ENCODE assay signal across 9 cellular contexts in genomic region chr16:27236635-27237228, GRCh38. TPM values are rescaled to one million over a fixed set of nuclear protein-coding genes. Genes with fewer than 3 reads are reported as not detected.
A peak's percentile ranks its signal among the peaks of the same experiment; 100 is the strongest.
DNase-seq lines count a peak whose midpoint lies in the region; ATAC-seq, FAIRE-seq and TF ChIP-seq lines count a peak whose summit lies in the region.
"Had no signal": no experiment of that assay in that cellular context is flagged by ENCODE, and none has a peak within 500 bp of the region (broad histone marks: within the 10 kb centered on the region; RNA-seq: fewer than 3 reads in every experiment).

No MANE protein-coding gene starts in this region.

- 60% methylated on average over 8 of the region's 8 CpGs for WGBS in GM12878 (ENCODE audit: insufficient coverage, insufficient replicate concordance, low lambda C conversion rate, missing lambda C conversion rate)

- no peaks in the 10 kb centered on the region for H3K9me3 Mint-ChIP-seq in activated naive CD4-positive, alpha-beta T cell treated with anti-CD3 and anti-CD28 coated beads for 36 hours

- H3K9me3 ChIP-seq in GM12878 (replicated peaks; ENCODE audit: control insufficient read depth, insufficient read depth, low read length) = no peaks in the 10 kb centered on the region
- no peaks in the 10 kb centered on the region for H3K9me3 ChIP-seq in muscle layer of duodenum (ENCODE audit: control insufficient read depth in 1 of 2, low read length in 2 of 2)
- no peaks in the 10 kb centered on the region for H3K9me3 ChIP-seq in tibial artery

- intact Hi-C loops in activated naive CD4-positive, alpha-beta T cell treated with anti-CD3 and anti-CD28 coated beads for 36 hours (cut with micrococcal nuclease) = loop anchor here (1.0 to 2.0 kb wide), 9 partner anchors 10 to 214 kb away; partner anchors contain the start of gene KDM8
- intact Hi-C loops in GM12878 (cut with micrococcal nuclease; ENCODE audit: unreplicated experiment) (loop anchor here (2.0 kb wide), 1 partner anchor 164 kb away; no protein-coding TSS in a partner anchor), tibial artery (cut with DNase I; ENCODE audit: low total_unique reads) (no loop called here)

- no peak for TF ChIP-seq RAD21 in GM12878 (IDR thresholded peaks at IDR 0.05; ENCODE audit: insufficient read depth, low read depth, low read length)

- 0 out of 2 replicates have a peak overlapping the region, but pooled peaks have one; percentile 4 for H3K4me3 ChIP-seq in GM12878
- H3K4me3 ChIP-seq in muscle layer of duodenum (ENCODE audit: low read depth in 1 of 2, low read length in 2 of 2) = no peak overlapping the region
- H3K4me3 ChIP-seq in tibial artery = no peak overlapping the region

- POLR2A ChIA-PET in GM12878 (lab: Charles Lee) = interaction anchor here (0.6 to 8.4 kb wide), 19 partner anchors 14 to 170 kb away, joined by 3 to 79 read pairs (median 5); partner anchors contain the start of gene NSMCE1

- H3K9ac ChIP-seq in GM12878 (ENCODE audit: control insufficient read depth, insufficient read depth, low read length) = peak overlapping the region; percentile 65

- H3K36me3 ChIP-seq in GM12878 (ENCODE audit: control insufficient read depth in 2 of 2, insufficient read depth in 2 of 2, low read length in 1 of 2) = peaks cover 1 to 3% of the 10 kb centered on the region in 2 experiments
- H3K36me3 ChIP-seq in muscle layer of duodenum (ENCODE audit: control insufficient read depth in 1 of 2, insufficient read depth in 2 of 2, low read length in 2 of 2) = peaks cover 7 to 22% of the 10 kb centered on the region in 2 donors
- peaks cover 0 to 25% (median 11%) of the 10 kb centered on the region in 3 donors for H3K36me3 ChIP-seq in tibial artery

- no peaks in the 10 kb centered on the region for H3K27me3 Mint-ChIP-seq in activated naive CD4-positive, alpha-beta T cell treated with anti-CD3 and anti-CD28 coated beads for 36 hours (ENCODE audit: low read depth)

- CTCF ChIA-PET in activated naive CD4-positive, alpha-beta T cell treated with anti-CD3 and anti-CD28 coated beads for 36 hours (lab: Charles Lee) = interaction anchor here (0.6 to 7.3 kb wide), 15 partner anchors 13 to 168 kb away, joined by 3 to 132 read pairs (median 4); no protein-coding TSS in a partner anchor
- CTCF ChIA-PET in GM12878 (lab: Yijun Ruan, JAX) = interaction anchor here (0.6 to 11.7 kb wide), 21 partner anchors 9 to 215 kb away, joined by 3 to 259 read pairs (median 9); partner anchors contain the start of genes KDM8 and NSMCE1

- no peaks in the 10 kb centered on the region for H4K20me1 ChIP-seq in GM12878 (ENCODE audit: control insufficient read depth, insufficient read depth)

- RAD21 ChIA-PET in GM12878 (lab: Charles Lee; ENCODE audit: unreplicated experiment) = interaction anchor here (0.6 to 6.9 kb wide), 26 partner anchors 12 to 171 kb away, joined by 3 to 168 read pairs (median 6); partner anchors contain the start of genes KDM8 and NSMCE1

- TF ChIP-seq EP300 in GM12878 (IDR thresholded peaks at IDR 0.05; ENCODE audit: borderline replicate concordance in 1 of 2, control insufficient read depth in 1 of 2, low read depth in 2 of 2, low read length in 2 of 2) = no peak

- no peak for DNase-seq in activated naive CD4-positive, alpha-beta T cell treated with anti-CD3 and anti-CD28 coated beads for 36 hours
- no peak for DNase-seq in activated naive CD4-positive, alpha-beta T cell treated with Interleukin-2 at 50 U/mL for 16 hours
- DNase-seq in GM12878 (ENCODE audit: low read depth, low spot score) = no peak
- peak in 1 of 2 donors; percentile 31 for DNase-seq in tibial artery
- no peak for DNase-seq in activated gamma-delta T cell treated with Interleukin-2 at 50 U/mL for 16 hours
- no peak for DNase-seq in effector CD4-positive, alpha-beta T cell

- TF ChIP-seq CTCF in GM12878 (IDR thresholded peaks at IDR 0.05 in 2 of 3, conservative IDR thresholded peaks at IDR 0.05 in 1 of 3; ENCODE audit: control insufficient read depth in 2 of 3, extremely low read depth in 1 of 3, insufficient read depth in 1 of 3, low read depth in 3 of 3, low read length in 3 of 3) (no peak), tibial artery (IDR thresholded peaks at IDR 0.05) (no peak)

- no peak for TF ChIP-seq POLR2A in GM12878 (IDR thresholded peaks at IDR 0.05; ENCODE audit: low read depth, low read length)

- H3K4me1 Mint-ChIP-seq in activated naive CD4-positive, alpha-beta T cell treated with anti-CD3 and anti-CD28 coated beads for 36 hours (ENCODE audit: low read depth) = peaks cover 88% of the 10 kb centered on the region

- in situ Hi-C loops in GM12878 (cut with MboI) = loop anchor here (5.0 kb wide), 1 partner anchor 81 kb away; no protein-coding TSS in a partner anchor

- H3K27ac ChIP-seq in GM12878 (ENCODE audit: control insufficient read depth, insufficient read depth) = peak overlapping the region; percentile 88
- H3K27ac ChIP-seq in muscle layer of duodenum (ENCODE audit: low read length) = peak overlapping the region; percentile 67
- peak overlapping the region; percentile 57 to 78 for H3K27ac ChIP-seq in tibial artery

- no peaks in the 10 kb centered on the region for H3K79me2 ChIP-seq in GM12878 (ENCODE audit: control insufficient read depth, insufficient read depth, low read length)

- ATAC-seq in GM12878 (no peak), GM21737 (IDR thresholded peaks at IDR 0.05; ENCODE audit: unreplicated experiment) (no peak)
- ATAC-seq: left colon had no signal

- H3K36me3 Mint-ChIP-seq in activated naive CD4-positive, alpha-beta T cell treated with anti-CD3 and anti-CD28 coated beads for 36 hours (ENCODE audit: low read depth) = peaks cover 20% of the 10 kb centered on the region

- SMC1A ChIA-PET in GM12878 (lab: Charles Lee; ENCODE audit: uncharacterized antibody, unreplicated experiment) = interaction anchor here (0.5 to 12.2 kb wide), 27 partner anchors 15 to 214 kb away, joined by 3 to 178 read pairs (median 5); partner anchors contain the start of genes KDM8 and NSMCE1

- H3K4me3 Mint-ChIP-seq in activated naive CD4-positive, alpha-beta T cell treated with anti-CD3 and anti-CD28 coated beads for 36 hours = peak overlapping the region; percentile 66

- H3K27ac Mint-ChIP-seq in activated naive CD4-positive, alpha-beta T cell treated with anti-CD3 and anti-CD28 coated beads for 36 hours = peak overlapping the region; percentile 98

- peak overlapping the region; percentile 90 for H2AFZ ChIP-seq in GM12878 (ENCODE audit: control insufficient read depth, low read depth, low read length)

- H3K4me1 ChIP-seq in GM12878 (ENCODE audit: control insufficient read depth, insufficient read depth, low read length) (peaks cover 51% of the 10 kb centered on the region), muscle layer of duodenum (ENCODE audit: control insufficient read depth in 1 of 2, insufficient read depth in 2 of 2, low read length in 2 of 2) (peaks cover 9 to 18% of the 10 kb centered on the region in 2 donors), tibial artery (peaks cover 0 to 45% (median 38%) of the 10 kb centered on the region in 4 donors)

- no TSS peak for BruUV-seq in GM12878 (replicated peaks; lab: Mats Ljungman, UMichigan)

- H3K27me3 ChIP-seq in GM12878 (replicated peaks in 1 of 2; ENCODE audit: control insufficient read depth in 2 of 2, insufficient read depth in 2 of 2, low read length in 1 of 2) (no peaks in the 10 kb centered on the region), muscle layer of duodenum (ENCODE audit: low read depth, low read length) (no peaks in the 10 kb centered on the region), tibial artery (no peaks in the 10 kb centered on the region)

- no peak for FAIRE-seq in GM12878 (lab: Jason Lieb, UNC)

- peak overlapping the region; percentile 95 for H3K4me2 ChIP-seq in GM12878 (ENCODE audit: control insufficient read depth, insufficient read depth)

TF ChIP-seq in GM12878, 131 proteins besides CTCF, POLR2A, EP300 and RAD21 (continues in another document):
- TF ChIP-seq TAF1 (IDR thresholded peaks at IDR 0.05; ENCODE audit: borderline replicate concordance, low read depth, low read length) = 0 out of 2 replicates have a peak, but pooled peaks have one; percentile 16

RNA-seq across cellular contexts. Expression of gene NSMCE1, which starts 31.8 kb away (rescaled TPM):
- total RNA-seq in activated naive CD4-positive, alpha-beta T cell treated with anti-CD3 and anti-CD28 coated beads for 36 hours = 100 to 1,000 TPM; 112 to 117 TPM
- 24.2 and 43.2 TPM in 2 replicates for total RNA-seq in GM12878 (2013; cell fraction: nucleolus; rRNA removed)
- 62.8 and 69.0 TPM in 2 replicates for total RNA-seq in GM12878 (2014; rRNA removed)
- 63.8 and 66.7 TPM in 2 replicates for total RNA-seq in GM12878 (2014; rRNA removed; fragmentation: Illumina TruSeq; extraction: Trizol)
- 62.4 and 66.5 TPM in 2 replicates for total RNA-seq in GM12878 (2021)
- 55.0 TPM for polyA plus RNA-seq in GM12878 (2011; ENCODE audit: low read depth)
- 51.7 and 54.0 TPM in 2 replicates for polyA plus RNA-seq in GM12878 (2011; rRNA removed)
- polyA plus RNA-seq in GM12878 (2011; cell fraction: cytosol; rRNA removed) = 47.5 and 49.5 TPM in 2 replicates
- 22.6 and 25.4 TPM in 2 replicates for polyA plus RNA-seq in GM12878 (2011; cell fraction: nucleus; rRNA removed)
- polyA plus RNA-seq in GM12878 (2012) = 68.4 and 73.3 TPM in 2 replicates
- 52.4 and 79.0 TPM in 2 replicates for polyA plus RNA-seq in GM12878 (2014; fragmentation: Illumina TruSeq; extraction: Trizol)
- polyA plus RNA-seq in GM12878 (2014; fragmentation: Nextera tagmentation; extraction: Ambion mirVana) = 100 to 1,000 TPM; 168 to 214 TPM
- 59.4 and 62.6 TPM in 2 replicates for polyA plus RNA-seq in GM12878 (2014; rRNA removed)
- polyA plus RNA-seq in GM12878 (2016; fragmentation: Nextera tagmentation; extraction: Ambion mirVana) = 100 to 1,000 TPM; 110 to 120 TPM
- polyA minus RNA-seq in GM12878 (2011; rRNA and poly(A)+ RNA removed) = 39.8 and 45.0 TPM in 2 replicates
- polyA minus RNA-seq in GM12878 (2011; cell fraction: cytosol; rRNA and poly(A)+ RNA removed) = 11.5 and 16.8 TPM in 2 replicates
- polyA minus RNA-seq in GM12878 (2011; cell fraction: nucleus; rRNA and poly(A)+ RNA removed) = 16.3 and 23.2 TPM in 2 replicates

RNA-seq across cellular contexts. Expression of gene KDM8, which starts 33.4 kb away (rescaled TPM):
- 10 to 100 TPM; 11.3 to 13.9 TPM for total RNA-seq in activated naive CD4-positive, alpha-beta T cell treated with anti-CD3 and anti-CD28 coated beads for 36 hours
- 25.2 and 27.7 TPM in 2 replicates for total RNA-seq in GM12878 (2013; cell fraction: nucleolus; rRNA removed)
- total RNA-seq in GM12878 (2014; rRNA removed) (6.9 and 8.9 TPM in 2 replicates), GM12878 (2014; rRNA removed; fragmentation: Illumina TruSeq; extraction: Trizol) (4.1 and 4.2 TPM in 2 replicates), GM12878 (2021) (6.6 and 7.8 TPM in 2 replicates)
- polyA plus RNA-seq in GM12878 (2011; ENCODE audit: low read depth) = 1.5 TPM
- polyA plus RNA-seq in GM12878 (2011; rRNA removed) (2.8 and 6.1 TPM in 2 replicates), GM12878 (2014; fragmentation: Illumina TruSeq; extraction: Trizol) (3.9 and 4.1 TPM in 2 replicates), GM12878 (2014; fragmentation: Nextera tagmentation; extraction: Ambion mirVana) (1 to 10 TPM in 1 of 2 experiments, under 1 TPM in 1; 0.79 to 1.3 TPM), GM12878 (2014; rRNA removed) (5.5 and 7.3 TPM in 2 replicates), GM12878 (2016; fragmentation: Nextera tagmentation; extraction: Ambion mirVana) (1 to 10 TPM; 8.0 to 8.7 TPM)
- 6.8 and 14.6 TPM in 2 replicates for polyA plus RNA-seq in GM12878 (2011; cell fraction: cytosol; rRNA removed)
- 12.3 and 14.7 TPM in 2 replicates for polyA plus RNA-seq in GM12878 (2011; cell fraction: nucleus; rRNA removed)
- polyA plus RNA-seq in GM12878 (2012) = 2.6 TPM in 2 replicates
- polyA minus RNA-seq in GM12878 (2011; rRNA and poly(A)+ RNA removed) = 5.4 and 15.9 TPM in 2 replicates
- polyA minus RNA-seq in GM12878 (2011; cell fraction: cytosol; rRNA and poly(A)+ RNA removed) = 2.1 and 2.9 TPM in 2 replicates
- polyA minus RNA-seq in GM12878 (2011; cell fraction: nucleus; rRNA and poly(A)+ RNA removed) = 6.6 and 10.4 TPM in 2 replicates
